Comparison of ENCODE assay signal across 8 cellular contexts in genomic region chr9:126705767-126706697, GRCh38.
DNase-seq lines count a peak whose midpoint lies in the region; ATAC-seq lines count a peak whose summit lies in the region.

No MANE protein-coding gene starts in this region.

- no peaks in the 10 kb centered on the region for H3K79me1 ChIP-seq in mesenchymal stem cell (replicated peaks; ENCODE audit: low read length, poor library complexity, severe bottlenecking)

- H2AK5ac ChIP-seq in mesenchymal stem cell (ENCODE audit: low read length, severe bottlenecking), result no peak overlapping the region

- no peaks in the 10 kb centered on the region for H3K27me3 ChIP-seq in Karpas-422 (ENCODE audit: low read length)
- H3K27me3 ChIP-seq in mesenchymal stem cell (ENCODE audit: control insufficient read depth in 1 of 2, insufficient read depth in 1 of 2, low read length in 2 of 2), result peaks cover 48 to 73% of the 10 kb centered on the region in 2 experiments

- H3K9me2 ChIP-seq in Karpas-422 (replicated peaks; ENCODE audit: insufficient read depth, low read length), result no peaks in the 10 kb centered on the region

- no peak overlapping the region for H2BK12ac ChIP-seq in mesenchymal stem cell (ENCODE audit: low read length in 2 of 2)

- no peak overlapping the region for H4K91ac ChIP-seq in mesenchymal stem cell (ENCODE audit: low read length)

- H2AFZ ChIP-seq in Karpas-422 (ENCODE audit: low read length) (no peak overlapping the region), mesenchymal stem cell (ENCODE audit: low read depth, low read length) (no peak overlapping the region)

- H3K9ac ChIP-seq in Karpas-422 (ENCODE audit: low read length) (no peak overlapping the region), mesenchymal stem cell (ENCODE audit: low read length) (peak overlapping the region; percentile 22)

- no peak overlapping the region for H2BK15ac ChIP-seq in mesenchymal stem cell (ENCODE audit: low read depth, poor library complexity, severe bottlenecking)

- H3K23ac ChIP-seq in mesenchymal stem cell (ENCODE audit: low read length in 2 of 2), result no peak overlapping the region

- no peak overlapping the region for H3K4me2 ChIP-seq in Karpas-422 (ENCODE audit: low read depth, low read length, poor library complexity, severe bottlenecking)
- no peak overlapping the region for H3K4me2 ChIP-seq in mesenchymal stem cell (ENCODE audit: low read length, poor library complexity, severe bottlenecking)

- H4K8ac ChIP-seq in mesenchymal stem cell (ENCODE audit: low read length), result no peak overlapping the region

- H3K4ac ChIP-seq in mesenchymal stem cell (ENCODE audit: low read depth in 1 of 2, low read length in 2 of 2), result no peak overlapping the region

- DNase-seq in DMS53 (lab: John Stamatoyannopoulos, UW) (peak; percentile 80), Karpas-422 (peak; percentile 89), mesenchymal stem cell (peak; percentile 45)
- DNase-seq in activated CD4-positive, CD25-positive, alpha-beta regulatory T cell treated with anti-CD3 and anti-CD28 coated beads, Interleukin-2, amount 50 U/mL, for 16 hours (ENCODE audit: low read depth, low spot score), result peak; percentile 51
- DNase-seq in central memory CD4-positive, alpha-beta T cell, result peak; percentile 46
- peak; percentile 72 for DNase-seq in stimulated activated CD8-positive, alpha-beta memory T cell treated with anti-CD3 and anti-CD28 coated beads, Interleukin-4, amount 100 ng/mL, for 24 hours (ENCODE audit: low read depth)

- H3K9me3 ChIP-seq in Karpas-422 (ENCODE audit: low read length), result no peaks in the 10 kb centered on the region
- no peaks in the 10 kb centered on the region for H3K9me3 ChIP-seq in mesenchymal stem cell (ENCODE audit: control insufficient read depth, low read length)

- H3K4me3 ChIP-seq in Karpas-422 (ENCODE audit: low read length) (no peak overlapping the region), mesenchymal stem cell (ENCODE audit: insufficient read depth in 1 of 2, low read depth in 1 of 2, low read length in 2 of 2) (peak overlapping the region in 1 of 2 experiments; percentile 63)

- no peaks in the 10 kb centered on the region for H3K79me2 ChIP-seq in Karpas-422 (ENCODE audit: low read length)

- H3K14ac ChIP-seq in mesenchymal stem cell (ENCODE audit: low read length in 2 of 2), result no peak overlapping the region

- H3K18ac ChIP-seq in mesenchymal stem cell (ENCODE audit: low read depth in 1 of 2, low read length in 2 of 2), result no peak overlapping the region

- H2BK120ac ChIP-seq in mesenchymal stem cell (ENCODE audit: low read depth, low read length), result no peak overlapping the region

- 57% methylated on average over 33 of the region's 41 CpGs for WGBS in mesenchymal stem cell

- no peak overlapping the region for H2BK5ac ChIP-seq in mesenchymal stem cell (ENCODE audit: low read depth, low read length, poor library complexity, severe bottlenecking)

- ATAC-seq in GM18498 (IDR thresholded peaks at IDR 0.05; ENCODE audit: unreplicated experiment) (no peak), GM18867 (IDR thresholded peaks at IDR 0.05; ENCODE audit: unreplicated experiment) (no peak)

- H3K4me1 ChIP-seq in Karpas-422 (ENCODE audit: low read length) (no peaks in the 10 kb centered on the region), mesenchymal stem cell (ENCODE audit: control insufficient read depth, insufficient read depth, low read depth, low read length) (peaks cover 11% of the 10 kb centered on the region)

- H4K20me1 ChIP-seq in Karpas-422 (ENCODE audit: insufficient read depth, low read depth, low read length), result 0 out of 2 replicates have a peak, but pooled peaks cover 3% of the 10 kb centered on the region

- H3K36me3 ChIP-seq in Karpas-422 (ENCODE audit: insufficient read depth, low read length) (no peaks in the 10 kb centered on the region), mesenchymal stem cell (ENCODE audit: control insufficient read depth in 1 of 2, insufficient read depth in 2 of 2, low read depth in 1 of 2, low read length in 2 of 2) (no peaks in the 10 kb centered on the region)

- H3K27ac ChIP-seq in Karpas-422 (ENCODE audit: low read length) (no peak overlapping the region), mesenchymal stem cell (ENCODE audit: low read length, poor library complexity, severe bottlenecking) (no peak overlapping the region)
